Comparison of ENCODE assay signal across 1 cellular context in the genomic region with DNA sequence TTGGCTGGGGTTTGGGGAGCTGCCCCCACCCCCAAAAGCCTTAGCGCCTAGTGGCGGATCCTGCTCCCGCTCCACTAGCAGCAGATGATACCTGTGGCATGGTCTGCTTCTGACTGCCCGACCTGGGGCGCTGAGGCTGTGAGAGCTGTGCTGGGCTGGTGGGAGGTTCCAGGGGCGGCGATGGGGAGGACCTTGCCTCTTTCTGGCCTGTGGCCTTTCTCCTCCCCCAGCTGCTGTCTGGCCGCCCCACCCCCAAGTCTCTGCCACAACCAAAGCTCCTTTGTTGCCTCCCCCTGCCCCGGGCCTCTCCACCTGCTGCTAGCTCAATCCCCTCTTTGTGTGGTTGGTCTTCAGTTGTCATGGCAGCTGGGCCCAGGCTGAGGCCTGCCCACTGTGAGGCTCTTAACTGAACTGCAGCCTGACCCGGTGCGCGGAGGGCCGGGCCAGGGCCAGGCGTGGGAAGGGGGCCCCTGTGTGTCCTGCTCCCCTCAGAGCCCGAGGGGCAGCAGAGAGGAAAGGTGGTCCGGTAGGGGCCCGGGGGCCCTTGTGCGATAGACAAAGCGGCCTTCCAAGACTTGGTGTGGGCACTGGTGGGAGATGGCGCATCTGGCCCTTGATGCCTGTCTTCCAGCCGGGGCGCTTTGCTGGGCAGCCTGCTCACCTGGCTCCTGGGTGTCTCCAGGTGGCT.
TF ChIP-seq lines count a peak whose summit lies in the region.

No MANE protein-coding gene starts in this region.

TF ChIP-seq in HepG2, 621 proteins besides CTCF, POLR2A, EP300 and RAD21 (continued from another document and continues in another):
- TF ChIP-seq TBX2 (CRISPR knock-in tag; IDR thresholded peaks at IDR 0.05; ENCODE audit: borderline replicate concordance) (peak; percentile 88), SMARCE1 (IDR thresholded peaks at IDR 0.05; ENCODE audit: borderline replicate concordance) (no peak), PITX1 (CRISPR knock-in tag; IDR thresholded peaks at IDR 0.05) (peak; percentile 74; the same call in 1 of the 2 replicates), ZNF780A (CRISPR knock-in tag; IDR thresholded peaks at IDR 0.05) (no peak; the same call in 1 of the 2 replicates), SALL2 (CRISPR knock-in tag; IDR thresholded peaks at IDR 0.05) (peak; percentile 78; the same call in 1 of the 2 replicates), NCOA2 (CRISPR knock-in tag; IDR thresholded peaks at IDR 0.05) (peak; percentile 57), ELF1 (CRISPR knock-in tag; IDR thresholded peaks at IDR 0.05) (no peak), KMT2B (CRISPR knock-in tag; IDR thresholded peaks at IDR 0.05) (no peak), POLR2G (IDR thresholded peaks at IDR 0.05; ENCODE audit: low read depth, low read length) (peak; percentile 96), SIN3A (IDR thresholded peaks at IDR 0.05; ENCODE audit: borderline replicate concordance, low read depth, low read length) (0 out of 2 replicates have a peak, but pooled peaks have one; percentile 51), HNF4A (CRISPR knock-in tag; IDR thresholded peaks at IDR 0.05) (peak; percentile 55), FOXJ3 (CRISPR knock-in tag; IDR thresholded peaks at IDR 0.05; ENCODE audit: borderline replicate concordance) (peak; percentile 59; the same call in 1 of the 2 replicates), MIER3 (CRISPR knock-in tag; IDR thresholded peaks at IDR 0.05; ENCODE audit: borderline replicate concordance) (peak; percentile 34; the same call in 1 of the 2 replicates), KLF12 (CRISPR knock-in tag; IDR thresholded peaks at IDR 0.05; ENCODE audit: borderline replicate concordance) (peak; percentile 89), CEBPG (CRISPR knock-in tag; IDR thresholded peaks at IDR 0.05) (0 out of 2 replicates have a peak, but pooled peaks have one; percentile 12), RBM39 (IDR thresholded peaks at IDR 0.05; ENCODE audit: low read depth, low read length, poor library complexity, severe bottlenecking) (peak; percentile 80), KLF9 (CRISPR knock-in tag; IDR thresholded peaks at IDR 0.05; ENCODE audit: low read depth) (no peak), PHF21A (CRISPR knock-in tag; IDR thresholded peaks at IDR 0.05) (peak; percentile 92), ZFP36L2 (CRISPR knock-in tag; IDR thresholded peaks at IDR 0.05) (no peak), ZNF615 (CRISPR knock-in tag; IDR thresholded peaks at IDR 0.05; ENCODE audit: borderline replicate concordance) (peak; percentile 49; the same call in 1 of the 2 replicates), ZNF503 (CRISPR knock-in tag; IDR thresholded peaks at IDR 0.05) (peak; percentile 52; the same call in 1 of the 2 replicates), ZSCAN31 (CRISPR knock-in tag; IDR thresholded peaks at IDR 0.05; ENCODE audit: low read depth) (peak; percentile 68; the same call in 1 of the 2 replicates), LCORL (IDR thresholded peaks at IDR 0.05) (no peak), LCORL (CRISPR knock-in tag; IDR thresholded peaks at IDR 0.05) (peak; percentile 77), KDM5B (CRISPR knock-in tag; IDR thresholded peaks at IDR 0.05; ENCODE audit: borderline replicate concordance) (peak; percentile 27; the same call in 1 of the 2 replicates), ZNF546 (CRISPR knock-in tag; conservative IDR thresholded peaks at IDR 0.05) (0 out of 2 replicates have a peak, but pooled peaks have one; percentile 39), WIZ (CRISPR knock-in tag; IDR thresholded peaks at IDR 0.05) (no peak), NFE2L1 (CRISPR knock-in tag; IDR thresholded peaks at IDR 0.05; ENCODE audit: borderline replicate concordance) (no peak), TOE1 (CRISPR knock-in tag; IDR thresholded peaks at IDR 0.05) (no peak), ZNF484 (CRISPR knock-in tag; IDR thresholded peaks at IDR 0.05; ENCODE audit: borderline replicate concordance, low read depth) (no peak), MXD1 (CRISPR knock-in tag; IDR thresholded peaks at IDR 0.05) (0 out of 2 replicates have a peak, but pooled peaks have one; percentile 1), SNAI1 (CRISPR knock-in tag; IDR thresholded peaks at IDR 0.05; ENCODE audit: borderline replicate concordance) (no peak), NFIB (CRISPR knock-in tag; IDR thresholded peaks at IDR 0.05; ENCODE audit: borderline replicate concordance) (no peak), TFDP2 (CRISPR knock-in tag; IDR thresholded peaks at IDR 0.05) (peak; percentile 31; the same call in 1 of the 2 replicates), NFATC3 (CRISPR knock-in tag; IDR thresholded peaks at IDR 0.05) (no peak), ZNF225 (CRISPR knock-in tag; IDR thresholded peaks at IDR 0.05) (no peak)
- TF ChIP-seq, protein P1, sequence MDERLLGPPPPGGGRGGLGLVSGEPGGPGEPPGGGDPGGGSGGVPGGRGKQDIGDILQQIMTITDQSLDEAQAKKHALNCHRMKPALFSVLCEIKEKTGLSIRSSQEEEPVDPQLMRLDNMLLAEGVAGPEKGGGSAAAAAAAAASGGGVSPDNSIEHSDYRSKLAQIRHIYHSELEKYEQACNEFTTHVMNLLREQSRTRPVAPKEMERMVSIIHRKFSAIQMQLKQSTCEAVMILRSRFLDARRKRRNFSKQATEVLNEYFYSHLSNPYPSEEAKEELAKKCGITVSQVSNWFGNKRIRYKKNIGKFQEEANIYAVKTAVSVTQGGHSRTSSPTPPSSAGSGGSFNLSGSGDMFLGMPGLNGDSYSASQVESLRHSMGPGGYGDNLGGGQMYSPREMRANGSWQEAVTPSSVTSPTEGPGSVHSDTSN (CRISPR knock-in tag; IDR thresholded peaks at IDR 0.05), result no peak
- TF ChIP-seq, protein P2, sequence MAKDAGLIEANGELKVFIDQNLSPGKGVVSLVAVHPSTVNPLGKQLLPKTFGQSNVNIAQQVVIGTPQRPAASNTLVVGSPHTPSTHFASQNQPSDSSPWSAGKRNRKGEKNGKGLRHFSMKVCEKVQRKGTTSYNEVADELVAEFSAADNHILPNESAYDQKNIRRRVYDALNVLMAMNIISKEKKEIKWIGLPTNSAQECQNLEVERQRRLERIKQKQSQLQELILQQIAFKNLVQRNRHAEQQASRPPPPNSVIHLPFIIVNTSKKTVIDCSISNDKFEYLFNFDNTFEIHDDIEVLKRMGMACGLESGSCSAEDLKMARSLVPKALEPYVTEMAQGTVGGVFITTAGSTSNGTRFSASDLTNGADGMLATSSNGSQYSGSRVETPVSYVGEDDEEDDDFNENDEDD (CRISPR knock-in tag; IDR thresholded peaks at IDR 0.05; ENCODE audit: borderline replicate concordance), result no peak
- TF ChIP-seq, protein P3, sequence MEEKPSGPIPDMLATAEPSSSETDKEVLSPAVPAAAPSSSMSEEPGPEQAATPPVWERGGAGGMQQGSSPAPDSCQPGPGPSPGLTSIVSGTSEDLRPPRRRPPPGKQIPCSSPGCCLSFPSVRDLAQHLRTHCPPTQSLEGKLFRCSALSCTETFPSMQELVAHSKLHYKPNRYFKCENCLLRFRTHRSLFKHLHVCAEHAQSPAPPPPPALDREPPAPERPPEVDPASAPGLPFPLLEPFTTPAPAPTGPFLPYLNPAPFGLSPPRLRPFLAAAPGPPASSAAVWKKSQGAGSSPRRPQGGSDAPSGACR (CRISPR knock-in tag; IDR thresholded peaks at IDR 0.05), result no peak
- TF ChIP-seq, protein P4, sequence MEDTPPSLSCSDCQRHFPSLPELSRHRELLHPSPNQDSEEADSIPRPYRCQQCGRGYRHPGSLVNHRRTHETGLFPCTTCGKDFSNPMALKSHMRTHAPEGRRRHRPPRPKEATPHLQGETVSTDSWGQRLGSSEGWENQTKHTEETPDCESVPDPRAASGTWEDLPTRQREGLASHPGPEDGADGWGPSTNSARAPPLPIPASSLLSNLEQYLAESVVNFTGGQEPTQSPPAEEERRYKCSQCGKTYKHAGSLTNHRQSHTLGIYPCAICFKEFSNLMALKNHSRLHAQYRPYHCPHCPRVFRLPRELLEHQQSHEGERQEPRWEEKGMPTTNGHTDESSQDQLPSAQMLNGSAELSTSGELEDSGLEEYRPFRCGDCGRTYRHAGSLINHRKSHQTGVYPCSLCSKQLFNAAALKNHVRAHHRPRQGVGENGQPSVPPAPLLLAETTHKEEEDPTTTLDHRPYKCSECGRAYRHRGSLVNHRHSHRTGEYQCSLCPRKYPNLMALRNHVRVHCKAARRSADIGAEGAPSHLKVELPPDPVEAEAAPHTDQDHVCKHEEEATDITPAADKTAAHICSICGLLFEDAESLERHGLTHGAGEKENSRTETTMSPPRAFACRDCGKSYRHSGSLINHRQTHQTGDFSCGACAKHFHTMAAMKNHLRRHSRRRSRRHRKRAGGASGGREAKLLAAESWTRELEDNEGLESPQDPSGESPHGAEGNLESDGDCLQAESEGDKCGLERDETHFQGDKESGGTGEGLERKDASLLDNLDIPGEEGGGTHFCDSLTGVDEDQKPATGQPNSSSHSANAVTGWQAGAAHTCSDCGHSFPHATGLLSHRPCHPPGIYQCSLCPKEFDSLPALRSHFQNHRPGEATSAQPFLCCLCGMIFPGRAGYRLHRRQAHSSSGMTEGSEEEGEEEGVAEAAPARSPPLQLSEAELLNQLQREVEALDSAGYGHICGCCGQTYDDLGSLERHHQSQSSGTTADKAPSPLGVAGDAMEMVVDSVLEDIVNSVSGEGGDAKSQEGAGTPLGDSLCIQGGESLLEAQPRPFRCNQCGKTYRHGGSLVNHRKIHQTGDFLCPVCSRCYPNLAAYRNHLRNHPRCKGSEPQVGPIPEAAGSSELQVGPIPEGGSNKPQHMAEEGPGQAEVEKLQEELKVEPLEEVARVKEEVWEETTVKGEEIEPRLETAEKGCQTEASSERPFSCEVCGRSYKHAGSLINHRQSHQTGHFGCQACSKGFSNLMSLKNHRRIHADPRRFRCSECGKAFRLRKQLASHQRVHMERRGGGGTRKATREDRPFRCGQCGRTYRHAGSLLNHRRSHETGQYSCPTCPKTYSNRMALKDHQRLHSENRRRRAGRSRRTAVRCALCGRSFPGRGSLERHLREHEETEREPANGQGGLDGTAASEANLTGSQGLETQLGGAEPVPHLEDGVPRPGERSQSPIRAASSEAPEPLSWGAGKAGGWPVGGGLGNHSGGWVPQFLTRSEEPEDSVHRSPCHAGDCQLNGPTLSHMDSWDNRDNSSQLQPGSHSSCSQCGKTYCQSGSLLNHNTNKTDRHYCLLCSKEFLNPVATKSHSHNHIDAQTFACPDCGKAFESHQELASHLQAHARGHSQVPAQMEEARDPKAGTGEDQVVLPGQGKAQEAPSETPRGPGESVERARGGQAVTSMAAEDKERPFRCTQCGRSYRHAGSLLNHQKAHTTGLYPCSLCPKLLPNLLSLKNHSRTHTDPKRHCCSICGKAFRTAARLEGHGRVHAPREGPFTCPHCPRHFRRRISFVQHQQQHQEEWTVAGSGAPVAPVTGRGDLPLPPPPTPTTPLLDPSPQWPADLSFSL (CRISPR knock-in tag; IDR thresholded peaks at IDR 0.05), result 0 out of 2 replicates have a peak, but pooled peaks have one; percentile 20
- TF ChIP-seq, protein P5, sequence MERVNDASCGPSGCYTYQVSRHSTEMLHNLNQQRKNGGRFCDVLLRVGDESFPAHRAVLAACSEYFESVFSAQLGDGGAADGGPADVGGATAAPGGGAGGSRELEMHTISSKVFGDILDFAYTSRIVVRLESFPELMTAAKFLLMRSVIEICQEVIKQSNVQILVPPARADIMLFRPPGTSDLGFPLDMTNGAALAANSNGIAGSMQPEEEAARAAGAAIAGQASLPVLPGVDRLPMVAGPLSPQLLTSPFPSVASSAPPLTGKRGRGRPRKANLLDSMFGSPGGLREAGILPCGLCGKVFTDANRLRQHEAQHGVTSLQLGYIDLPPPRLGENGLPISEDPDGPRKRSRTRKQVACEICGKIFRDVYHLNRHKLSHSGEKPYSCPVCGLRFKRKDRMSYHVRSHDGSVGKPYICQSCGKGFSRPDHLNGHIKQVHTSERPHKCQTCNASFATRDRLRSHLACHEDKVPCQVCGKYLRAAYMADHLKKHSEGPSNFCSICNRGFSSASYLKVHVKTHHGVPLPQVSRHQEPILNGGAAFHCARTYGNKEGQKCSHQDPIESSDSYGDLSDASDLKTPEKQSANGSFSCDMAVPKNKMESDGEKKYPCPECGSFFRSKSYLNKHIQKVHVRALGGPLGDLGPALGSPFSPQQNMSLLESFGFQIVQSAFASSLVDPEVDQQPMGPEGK (CRISPR knock-in tag; IDR thresholded peaks at IDR 0.05), result peak; percentile 87
- TF ChIP-seq, protein P6, sequence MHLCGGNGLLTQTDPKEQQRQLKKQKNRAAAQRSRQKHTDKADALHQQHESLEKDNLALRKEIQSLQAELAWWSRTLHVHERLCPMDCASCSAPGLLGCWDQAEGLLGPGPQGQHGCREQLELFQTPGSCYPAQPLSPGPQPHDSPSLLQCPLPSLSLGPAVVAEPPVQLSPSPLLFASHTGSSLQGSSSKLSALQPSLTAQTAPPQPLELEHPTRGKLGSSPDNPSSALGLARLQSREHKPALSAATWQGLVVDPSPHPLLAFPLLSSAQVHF (CRISPR knock-in tag; IDR thresholded peaks at IDR 0.05), result no peak
